15 cellular contexts compared by ENCODE assay signal in the genomic region with DNA sequence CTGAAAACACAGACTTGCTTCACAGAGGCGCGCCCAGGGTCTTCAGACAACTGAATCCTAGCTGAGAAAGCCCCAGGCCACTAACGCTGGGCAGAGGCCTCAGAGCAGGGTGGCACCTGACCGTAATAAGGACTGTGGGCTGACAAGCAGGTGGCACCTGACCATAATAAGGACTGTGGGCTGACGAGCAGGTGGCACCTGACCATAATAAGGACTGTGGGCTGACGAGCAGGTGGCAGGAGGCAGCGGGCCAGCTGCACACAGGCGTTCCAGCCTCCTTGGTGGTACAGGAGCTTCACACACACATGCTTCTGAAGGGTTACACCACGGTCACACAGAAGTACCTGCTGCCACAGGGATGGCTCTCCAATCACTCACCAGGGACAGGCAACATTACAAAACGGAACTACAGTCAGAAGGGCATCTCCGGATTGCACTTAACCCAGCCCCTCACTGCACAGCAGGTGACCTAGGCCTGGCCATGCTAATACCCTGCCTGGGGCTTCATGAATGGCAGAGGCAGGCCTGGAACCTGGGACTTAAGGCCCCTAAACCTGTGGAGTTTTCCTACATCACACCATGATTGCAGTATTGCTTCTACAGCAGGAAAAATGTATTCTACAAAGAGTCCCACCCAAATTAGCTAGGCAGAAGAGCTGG. TPM values are rescaled to one million over a fixed set of nuclear protein-coding genes. Genes with fewer than 3 reads are reported as not detected.
DNase-seq lines count a peak whose midpoint lies in the region; ATAC-seq and TF ChIP-seq lines count a peak whose summit lies in the region.
"Had no signal": no experiment of that assay in that cellular context is flagged by ENCODE, and none has a peak within 500 bp of the region (broad histone marks: within the 10 kb centered on the region; RNA-seq: fewer than 3 reads in every experiment).

No MANE protein-coding gene starts in this region.

- DNase-seq in DMS153 (lab: John Stamatoyannopoulos, UW), result peak; percentile 17
- no peak for DNase-seq in DMS153 treated with DMSO at 0.1 percent for 48 hours (lab: John Stamatoyannopoulos, UW; ENCODE audit: unreplicated experiment)
- peak; percentile 98 for DNase-seq in NCI-H2029 (lab: John Stamatoyannopoulos, UW)
- DNase-seq in SHP77 treated with DMSO at 0.1 percent for 48 hours (lab: John Stamatoyannopoulos, UW), result peak; percentile 72
- peak; percentile 18 for DNase-seq in omental fat pad (ENCODE audit: low spot score)
- no peak for DNase-seq in retina
- DNase-seq in germinal center (ENCODE audit: low spot score), result no peak
- DNase-seq: 8988T; activated CD8-positive, alpha-beta memory T cell treated with anti-CD3 and anti-CD28 coated beads, Interleukin-2, amount 10 ng/mL, durations not matched to agents 7 days and 5 days; CD8-positive, alpha-beta memory T cell; GM23248; NCI-H1930; stimulated activated naive CD8-positive, alpha-beta T cell treated with anti-CD3 and anti-CD28 coated beads, Interleukin-15, Interleukin-2, amounts not matched to agents 100 U/mL and 50 U/mL, for 24 hours; T-cell had no signal

- ATAC-seq in omental fat pad (ENCODE audit: low FRiP score), result no peak
- no peak for ATAC-seq in HG03175 (IDR thresholded peaks at IDR 0.05; ENCODE audit: unreplicated experiment)
- ATAC-seq: activated CD8-positive, alpha-beta memory T cell treated with anti-CD3 and anti-CD28 coated beads, Interleukin-2, amount 10 ng/mL, durations not matched to agents 7 days and 5 days; stimulated activated naive CD8-positive, alpha-beta T cell treated with anti-CD3 and anti-CD28 coated beads, Interleukin-15, Interleukin-2, amounts not matched to agents 100 U/mL and 50 U/mL, for 24 hours; T-cell had no signal

- TF ChIP-seq CTCF in omental fat pad (IDR thresholded peaks at IDR 0.05), result no peak

RNA-seq across cellular contexts. Expression of a gene that starts 50.8 kb away (rescaled TPM):
- 10 to 100 TPM in 3 of 4 donors, 1 to 10 TPM in 1; 6.8 to 25.2 (median 23.3) TPM for total RNA-seq in omental fat pad

Comparison
In these comparisons a context has a peak if more than half of its experiments do, and no peak if none do; other contexts are left out.
1. DNase-seq: peak in DMS153 (single experiment), NCI-H2029 (single experiment), SHP77 treated with DMSO at 0.1 percent for 48 hours (single experiment) and omental fat pad (single experiment); none in DMS153 treated with DMSO at 0.1 percent for 48 hours (single experiment), retina (single experiment) and germinal center (single experiment).